2 cellular contexts compared by ENCODE assay signal in the genomic region with DNA sequence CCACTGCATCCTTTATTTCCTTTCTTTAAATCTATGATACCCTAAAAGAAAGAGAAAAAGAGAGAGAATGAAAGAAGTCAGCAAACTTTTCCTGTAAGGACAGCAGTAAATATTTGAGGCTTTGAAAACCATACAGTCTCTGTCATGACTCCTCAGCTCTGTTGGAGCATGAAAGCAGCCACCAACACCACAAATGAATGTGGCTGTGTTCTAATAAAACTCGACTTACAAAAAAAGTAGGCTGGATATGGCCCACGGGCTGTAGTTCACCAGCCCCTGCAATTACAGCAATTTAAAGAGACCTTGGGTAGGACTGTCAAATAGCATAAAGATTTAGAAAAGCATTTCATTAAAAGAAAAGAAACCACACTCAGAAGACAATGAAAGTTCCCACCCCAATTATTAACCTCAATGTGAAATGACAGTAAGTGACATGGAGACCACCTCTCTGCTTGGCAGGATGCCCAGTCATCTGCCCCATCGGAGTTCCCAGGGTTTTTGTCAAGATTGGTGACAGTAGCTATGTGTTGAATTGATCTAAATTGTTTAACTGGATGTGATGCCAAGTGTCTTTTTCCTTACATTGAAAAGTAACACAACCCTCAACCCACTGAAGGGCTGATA.
TF ChIP-seq lines count a peak whose summit lies in the region.

No MANE protein-coding gene starts in this region.

TF ChIP-seq in SK-N-SH, 30 proteins besides CTCF, POLR2A, EP300 and RAD21 (continued from another document):
- TF ChIP-seq, protein P1, sequence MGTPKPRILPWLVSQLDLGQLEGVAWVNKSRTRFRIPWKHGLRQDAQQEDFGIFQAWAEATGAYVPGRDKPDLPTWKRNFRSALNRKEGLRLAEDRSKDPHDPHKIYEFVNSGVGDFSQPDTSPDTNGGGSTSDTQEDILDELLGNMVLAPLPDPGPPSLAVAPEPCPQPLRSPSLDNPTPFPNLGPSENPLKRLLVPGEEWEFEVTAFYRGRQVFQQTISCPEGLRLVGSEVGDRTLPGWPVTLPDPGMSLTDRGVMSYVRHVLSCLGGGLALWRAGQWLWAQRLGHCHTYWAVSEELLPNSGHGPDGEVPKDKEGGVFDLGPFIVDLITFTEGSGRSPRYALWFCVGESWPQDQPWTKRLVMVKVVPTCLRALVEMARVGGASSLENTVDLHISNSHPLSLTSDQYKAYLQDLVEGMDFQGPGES (IDR thresholded peaks at IDR 0.05; ENCODE audit: low read depth, low read length), result no peak
- no peak for TF ChIP-seq RXRA (IDR thresholded peaks at IDR 0.05; ENCODE audit: borderline replicate concordance, low read depth)
- no peak for TF ChIP-seq FOSL2 (IDR thresholded peaks at IDR 0.05; ENCODE audit: borderline replicate concordance, low read depth)
- TF ChIP-seq FOXM1 (IDR thresholded peaks at IDR 0.05; ENCODE audit: low read depth), result no peak
- TF ChIP-seq GATA2 (CRISPR knock-in tag; IDR thresholded peaks at IDR 0.05), result no peak
- TF ChIP-seq JUND (IDR thresholded peaks at IDR 0.05), result no peak
- TF ChIP-seq CHD2 (IDR thresholded peaks at IDR 0.05; ENCODE audit: low read length, partially characterized antibody), result no peak
- TF ChIP-seq, protein P2, sequence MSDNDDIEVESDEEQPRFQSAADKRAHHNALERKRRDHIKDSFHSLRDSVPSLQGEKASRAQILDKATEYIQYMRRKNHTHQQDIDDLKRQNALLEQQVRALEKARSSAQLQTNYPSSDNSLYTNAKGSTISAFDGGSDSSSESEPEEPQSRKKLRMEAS (IDR thresholded peaks at IDR 0.05; ENCODE audit: low read depth), result no peak
- TF ChIP-seq POLR2AphosphoS5 (IDR thresholded peaks at IDR 0.05; ENCODE audit: low read depth, low read length), result no peak
- no peak for TF ChIP-seq SMC3 (IDR thresholded peaks at IDR 0.05; ENCODE audit: low read depth, low read length)
- TF ChIP-seq TEAD4 (IDR thresholded peaks at IDR 0.05; ENCODE audit: borderline replicate concordance, insufficient read depth), result no peak
- TF ChIP-seq RCOR1 (IDR thresholded peaks at IDR 0.05; ENCODE audit: low read length), result no peak
- TF ChIP-seq SIN3A (IDR thresholded peaks at IDR 0.05; ENCODE audit: borderline replicate concordance, low read depth, low read length), result no peak
- no peak for TF ChIP-seq MEF2A (IDR thresholded peaks at IDR 0.05; ENCODE audit: borderline replicate concordance, low read depth)

TF ChIP-seq in SK-N-SH treated with all-trans-retinoic acid at 6 μM for 48 hours, 23 proteins besides CTCF, POLR2A, EP300 and RAD21 (continued from another document):
- TF ChIP-seq, protein P3, sequence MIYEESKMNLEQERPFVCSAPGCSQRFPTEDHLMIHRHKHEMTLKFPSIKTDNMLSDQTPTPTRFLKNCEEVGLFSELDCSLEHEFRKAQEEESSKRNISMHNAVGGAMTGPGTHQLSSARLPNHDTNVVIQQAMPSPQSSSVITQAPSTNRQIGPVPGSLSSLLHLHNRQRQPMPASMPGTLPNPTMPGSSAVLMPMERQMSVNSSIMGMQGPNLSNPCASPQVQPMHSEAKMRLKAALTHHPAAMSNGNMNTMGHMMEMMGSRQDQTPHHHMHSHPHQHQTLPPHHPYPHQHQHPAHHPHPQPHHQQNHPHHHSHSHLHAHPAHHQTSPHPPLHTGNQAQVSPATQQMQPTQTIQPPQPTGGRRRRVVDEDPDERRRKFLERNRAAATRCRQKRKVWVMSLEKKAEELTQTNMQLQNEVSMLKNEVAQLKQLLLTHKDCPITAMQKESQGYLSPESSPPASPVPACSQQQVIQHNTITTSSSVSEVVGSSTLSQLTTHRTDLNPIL (CRISPR knock-in tag; IDR thresholded peaks at IDR 0.05; ENCODE audit: low read depth), result no peak
- TF ChIP-seq, protein P4, sequence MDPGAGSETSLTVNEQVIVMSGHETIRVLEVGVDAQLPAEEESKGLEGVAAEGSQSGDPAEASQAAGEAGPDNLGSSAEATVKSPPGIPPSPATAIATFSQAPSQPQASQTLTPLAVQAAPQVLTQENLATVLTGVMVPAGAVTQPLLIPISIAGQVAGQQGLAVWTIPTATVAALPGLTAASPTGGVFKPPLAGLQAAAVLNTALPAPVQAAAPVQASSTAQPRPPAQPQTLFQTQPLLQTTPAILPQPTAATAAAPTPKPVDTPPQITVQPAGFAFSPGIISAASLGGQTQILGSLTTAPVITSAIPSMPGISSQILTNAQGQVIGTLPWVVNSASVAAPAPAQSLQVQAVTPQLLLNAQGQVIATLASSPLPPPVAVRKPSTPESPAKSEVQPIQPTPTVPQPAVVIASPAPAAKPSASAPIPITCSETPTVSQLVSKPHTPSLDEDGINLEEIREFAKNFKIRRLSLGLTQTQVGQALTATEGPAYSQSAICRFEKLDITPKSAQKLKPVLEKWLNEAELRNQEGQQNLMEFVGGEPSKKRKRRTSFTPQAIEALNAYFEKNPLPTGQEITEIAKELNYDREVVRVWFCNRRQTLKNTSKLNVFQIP (CRISPR knock-in tag; IDR thresholded peaks at IDR 0.05; ENCODE audit: borderline replicate concordance, low read depth), result no peak
- no peak for TF ChIP-seq SNAI2 (CRISPR knock-in tag; IDR thresholded peaks at IDR 0.05)
